8 cellular contexts compared by ENCODE assay signal in genomic region chr10:115093286-115093775, GRCh38. TPM values are rescaled to one million over a fixed set of nuclear protein-coding genes. Genes with fewer than 3 reads are reported as not detected.
DNase-seq lines count a peak whose midpoint lies in the region; ATAC-seq and TF ChIP-seq lines count a peak whose summit lies in the region.

A gene with protein sequence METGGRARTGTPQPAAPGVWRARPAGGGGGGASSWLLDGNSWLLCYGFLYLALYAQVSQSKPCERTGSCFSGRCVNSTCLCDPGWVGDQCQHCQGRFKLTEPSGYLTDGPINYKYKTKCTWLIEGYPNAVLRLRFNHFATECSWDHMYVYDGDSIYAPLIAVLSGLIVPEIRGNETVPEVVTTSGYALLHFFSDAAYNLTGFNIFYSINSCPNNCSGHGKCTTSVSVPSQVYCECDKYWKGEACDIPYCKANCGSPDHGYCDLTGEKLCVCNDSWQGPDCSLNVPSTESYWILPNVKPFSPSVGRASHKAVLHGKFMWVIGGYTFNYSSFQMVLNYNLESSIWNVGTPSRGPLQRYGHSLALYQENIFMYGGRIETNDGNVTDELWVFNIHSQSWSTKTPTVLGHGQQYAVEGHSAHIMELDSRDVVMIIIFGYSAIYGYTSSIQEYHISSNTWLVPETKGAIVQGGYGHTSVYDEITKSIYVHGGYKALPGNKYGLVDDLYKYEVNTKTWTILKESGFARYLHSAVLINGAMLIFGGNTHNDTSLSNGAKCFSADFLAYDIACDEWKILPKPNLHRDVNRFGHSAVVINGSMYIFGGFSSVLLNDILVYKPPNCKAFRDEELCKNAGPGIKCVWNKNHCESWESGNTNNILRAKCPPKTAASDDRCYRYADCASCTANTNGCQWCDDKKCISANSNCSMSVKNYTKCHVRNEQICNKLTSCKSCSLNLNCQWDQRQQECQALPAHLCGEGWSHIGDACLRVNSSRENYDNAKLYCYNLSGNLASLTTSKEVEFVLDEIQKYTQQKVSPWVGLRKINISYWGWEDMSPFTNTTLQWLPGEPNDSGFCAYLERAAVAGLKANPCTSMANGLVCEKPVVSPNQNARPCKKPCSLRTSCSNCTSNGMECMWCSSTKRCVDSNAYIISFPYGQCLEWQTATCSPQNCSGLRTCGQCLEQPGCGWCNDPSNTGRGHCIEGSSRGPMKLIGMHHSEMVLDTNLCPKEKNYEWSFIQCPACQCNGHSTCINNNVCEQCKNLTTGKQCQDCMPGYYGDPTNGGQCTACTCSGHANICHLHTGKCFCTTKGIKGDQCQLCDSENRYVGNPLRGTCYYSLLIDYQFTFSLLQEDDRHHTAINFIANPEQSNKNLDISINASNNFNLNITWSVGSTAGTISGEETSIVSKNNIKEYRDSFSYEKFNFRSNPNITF (N-terminal part only) (plus strand): TSS chr10:115093365. CDS start chr10:115093751, 386 bp downstream.

- H3K9ac ChIP-seq in SU-DHL-6 (ENCODE audit: low read length) (peak within 1 kb of the TSS; percentile 62), muscle layer of colon (ENCODE audit: low read length) (peak within 1 kb of the TSS; percentile 97)

- H3K27ac ChIP-seq in SU-DHL-6 (ENCODE audit: low read depth, low read length) (no peak within 1 kb of the TSS), muscle layer of colon (ENCODE audit: low read depth, low read length) (peak within 1 kb of the TSS; percentile 91)

- DNase-seq in EH (ENCODE audit: low read depth), result peak; percentile 29
- DNase-seq in epithelial cell of proximal tubule (ENCODE audit: low read depth), result no peak
- no peak for DNase-seq in SHP77 (lab: John Stamatoyannopoulos, UW)
- DNase-seq in globus pallidus (ENCODE audit: low spot score), result no peak

- H3K27me3 ChIP-seq in SU-DHL-6 (ENCODE audit: low read length) (no peaks in the 10 kb centered on the region), muscle layer of colon (ENCODE audit: control insufficient read depth in 1 of 2, insufficient read depth in 2 of 2, low read length in 2 of 2) (peaks cover 0 to 5% of the 10 kb centered on the region in 2 donors)

- H3K9me3 ChIP-seq in SU-DHL-6 (ENCODE audit: insufficient read depth, low read length) (no peaks in the 10 kb centered on the region), muscle layer of colon (ENCODE audit: low read length) (no peaks in the 10 kb centered on the region)

- H3K36me3 ChIP-seq in SU-DHL-6 (ENCODE audit: low read length) (no peaks in the 10 kb centered on the region), muscle layer of colon (ENCODE audit: insufficient read depth, low read length) (no peaks in the 10 kb centered on the region)

- H2AFZ ChIP-seq in SU-DHL-6 (ENCODE audit: low read depth, low read length, severe bottlenecking), result peak within 1 kb of the TSS; percentile 82

- H4K20me1 ChIP-seq in SU-DHL-6 (ENCODE audit: low read depth, low read length), result no peaks in the 10 kb centered on the region

- TF ChIP-seq CTCF in SU-DHL-6 (IDR thresholded peaks at IDR 0.05; ENCODE audit: insufficient read depth, low read length, poor library complexity, severe bottlenecking) (no peak), epithelial cell of proximal tubule (conservative IDR thresholded peaks at IDR 0.05; ENCODE audit: low read depth, low read length) (no peak)

- H3K4me3 ChIP-seq in SU-DHL-6 (ENCODE audit: insufficient read depth, low read length, poor library complexity, severe bottlenecking), result peak within 1 kb of the TSS; percentile 53
- peak within 1 kb of the TSS; percentile 66 for H3K4me3 ChIP-seq in epithelial cell of proximal tubule (ENCODE audit: low read depth, low read length)
- H3K4me3 ChIP-seq in muscle layer of colon (ENCODE audit: low read depth in 1 of 2, low read length in 2 of 2), result peak within 1 kb of the TSS; percentile 79 to 83

- H3K4me1 ChIP-seq in muscle layer of colon (ENCODE audit: insufficient read depth, low read length), result peaks cover 14% of the 10 kb centered on the region

- peak within 1 kb of the TSS; percentile 46 for H3K4me2 ChIP-seq in SU-DHL-6 (ENCODE audit: low read depth, low read length, poor library complexity, severe bottlenecking)

- peaks cover 7% of the 10 kb centered on the region; the same call in 1 of the 2 replicates for H3F3A ChIP-seq in SU-DHL-6 (ENCODE audit: insufficient read depth)

- no peaks in the 10 kb centered on the region for H3K79me2 ChIP-seq in SU-DHL-6 (ENCODE audit: insufficient read depth, low read length)

- no peaks in the 10 kb centered on the region for H3K9me2 ChIP-seq in SU-DHL-6 (replicated peaks; ENCODE audit: insufficient read depth, low read length)

- peak; percentile 68 for ATAC-seq in GM19455 (IDR thresholded peaks at IDR 0.05; ENCODE audit: unreplicated experiment)
- peak; percentile 43 for ATAC-seq in HG03457 (IDR thresholded peaks at IDR 0.05; ENCODE audit: unreplicated experiment)

RNA-seq across cellular contexts. Expression of the gene that starts here (rescaled TPM):
- total RNA-seq in epithelial cell of proximal tubule, result 11.7 and 12.4 TPM in 2 replicates
